In genomic region chr4:153758688-153759406, GRCh38 we compare ENCODE assay signal across 9 cellular contexts. TPM values are rescaled to one million over a fixed set of nuclear protein-coding genes. Genes with fewer than 3 reads are reported as not detected.
A peak's percentile ranks its signal among the peaks of the same experiment; 100 is the strongest.
DNase-seq lines count a peak whose midpoint lies in the region; ATAC-seq and TF ChIP-seq lines count a peak whose summit lies in the region.
"Had no signal": no experiment of that assay in that cellular context is flagged by ENCODE, and none has a peak within 500 bp of the region (broad histone marks: within the 10 kb centered on the region; RNA-seq: fewer than 3 reads in every experiment).

No MANE protein-coding gene starts in this region.

- H3K9ac ChIP-seq in subcutaneous abdominal adipose tissue (ENCODE audit: low read length in 5 of 5), result no peak overlapping the region

- H3K4me3 ChIP-seq in astrocyte of the spinal cord (ENCODE audit: low read depth, low read length) (peak overlapping the region; percentile 35), lower leg skin (ENCODE audit: low read depth, poor library complexity, severe bottlenecking) (peak overlapping the region; percentile 28), subcutaneous abdominal adipose tissue (ENCODE audit: low read depth in 1 of 5, low read length in 5 of 5) (peak overlapping the region; percentile 47 to 65 (median 64))

- peak overlapping the region; percentile 51 for H3K4me3 Mint-ChIP-seq in activated T-cell treated with anti-CD3 and anti-CD28 coated beads, Interleukin-2, amount 50 U/mL, for 24 hours

- H3K27ac ChIP-seq in subcutaneous abdominal adipose tissue (ENCODE audit: low read depth, low read length), result no peak overlapping the region

- H3K36me3 ChIP-seq in subcutaneous abdominal adipose tissue (ENCODE audit: control insufficient read depth in 5 of 5, insufficient read depth in 5 of 5, low read length in 5 of 5), result no peaks in the 10 kb centered on the region

- intact Hi-C loops in lower leg skin (cut with DNase I; ENCODE audit: low total_unique reads), result loop anchor here (10.0 kb wide), 1 partner anchor 124 kb away; no protein-coding TSS in a partner anchor

- peaks cover 0 to 3% (median 0%) of the 10 kb centered on the region in 5 donors for H3K9me3 ChIP-seq in subcutaneous abdominal adipose tissue (ENCODE audit: control insufficient read depth in 5 of 5, low read length in 5 of 5)

- H3K27ac Mint-ChIP-seq in activated T-cell treated with anti-CD3 and anti-CD28 coated beads, Interleukin-2, amount 50 U/mL, for 24 hours, result peak overlapping the region; percentile 56

- in situ Hi-C loops in astrocyte of the spinal cord (cut with HindIII; ENCODE audit: low sequenced_read_pairs), result no loop called here

- TF ChIP-seq CTCF in astrocyte of the spinal cord (IDR thresholded peaks at IDR 0.05; ENCODE audit: low read depth, low read length) (no peak), lower leg skin (IDR thresholded peaks at IDR 0.05) (no peak)

- no peaks in the 10 kb centered on the region for H3K36me3 Mint-ChIP-seq in activated T-cell treated with anti-CD3 and anti-CD28 coated beads, Interleukin-2, amount 50 U/mL, for 24 hours (ENCODE audit: low read depth)

- H3K27me3 Mint-ChIP-seq in activated T-cell treated with anti-CD3 and anti-CD28 coated beads, Interleukin-2, amount 50 U/mL, for 24 hours, result peaks cover 39% of the 10 kb centered on the region

- DNase-seq in activated T-cell treated with anti-CD3 and anti-CD28 coated beads, Interleukin-2, amount 50 U/mL, for 24 hours, result no peak
- DNase-seq in activated T-cell treated with anti-CD3 and anti-CD28 coated beads for 4 hours (no peak), astrocyte of the spinal cord (ENCODE audit: low read depth, low spot score) (no peak), lower leg skin (ENCODE audit: low spot score in 2 of 2) (no peak), SIG-M5 (lab: John Stamatoyannopoulos, UW) (no peak)
- DNase-seq: NCI-H1092 had no signal

- peaks cover 5 to 14% (median 8%) of the 10 kb centered on the region in 5 donors for H3K27me3 ChIP-seq in subcutaneous abdominal adipose tissue (ENCODE audit: control insufficient read depth in 5 of 5, insufficient read depth in 4 of 5, low read length in 5 of 5)

- TF ChIP-seq POLR2A in lower leg skin (IDR thresholded peaks at IDR 0.05), result no peak

- H3K9me3 Mint-ChIP-seq in activated T-cell treated with anti-CD3 and anti-CD28 coated beads, Interleukin-2, amount 50 U/mL, for 24 hours, result peaks cover 2% of the 10 kb centered on the region

- 64 to 72% methylated on average over 15 of the region's 15 CpGs for WGBS in lower leg skin, 2 donors

- H3K4me1 ChIP-seq in subcutaneous abdominal adipose tissue (ENCODE audit: control insufficient read depth in 5 of 5, insufficient read depth in 5 of 5, low read length in 5 of 5), result peaks cover 0 to 13% (median 11%) of the 10 kb centered on the region in 5 donors

- peaks cover 46% of the 10 kb centered on the region for H3K4me1 Mint-ChIP-seq in activated T-cell treated with anti-CD3 and anti-CD28 coated beads, Interleukin-2, amount 50 U/mL, for 24 hours (ENCODE audit: low read depth)

- ATAC-seq in GM19023 (IDR thresholded peaks at IDR 0.05; ENCODE audit: unreplicated experiment), result no peak
- no peak for ATAC-seq in HG02588 (IDR thresholded peaks at IDR 0.05; ENCODE audit: unreplicated experiment)

RNA-seq across cellular contexts. Expression of gene RNF175, which starts 1.0 kb away (rescaled TPM):
- 1 to 10 TPM in 1 of 4 donors, under 1 TPM in 2, not detected in 1; 0.10 to 1.9 (median 0.47) TPM for total RNA-seq in lower leg skin

RNA-seq across cellular contexts. Expression of gene SFRP2, which starts 30.0 kb away (rescaled TPM):
- 1 to 10 TPM; 1.4 to 6.9 (median 4.2) TPM for total RNA-seq in lower leg skin
